In genomic region chr12:87847147-87847546, GRCh38 we compare ENCODE assay signal across 15 cellular contexts.
"Had no signal": no experiment of that assay in that cellular context is flagged by ENCODE, and none has a peak within 500 bp of the region (broad histone marks: within the 10 kb centered on the region; RNA-seq: fewer than 3 reads in every experiment).

No MANE protein-coding gene starts in this region.

- H3K36me3 Mint-ChIP-seq: activated naive CD4-positive, alpha-beta T cell treated with anti-CD3 and anti-CD28 coated beads, Interleukin-2, amount 50 U/mL, for 24 hours; T-cell had no signal

- H3K27ac ChIP-seq: epithelial cell of prostate, gastroesophageal sphincter, ovary, upper lobe of right lung had no signal

- H3K4me1 ChIP-seq: gastroesophageal sphincter, upper lobe of right lung had no signal

- H3K9me3 ChIP-seq: gastroesophageal sphincter, ovary, upper lobe of right lung had no signal

- H3K4me3 ChIP-seq: gastroesophageal sphincter, ovary, upper lobe of right lung had no signal

- H3K4me1 Mint-ChIP-seq: activated CD4-positive, alpha-beta T cell treated with anti-CD3 and anti-CD28 coated beads, Interleukin-2, amount 10 ng/mL, durations not matched to agents 24 days and 14 days; activated naive CD4-positive, alpha-beta T cell treated with anti-CD3 and anti-CD28 coated beads, Interleukin-2, amount 50 U/mL, for 24 hours; T-cell had no signal

- H3K27ac Mint-ChIP-seq: activated CD4-positive, alpha-beta T cell treated with anti-CD3 and anti-CD28 coated beads, Interleukin-2, amount 10 ng/mL, durations not matched to agents 24 days and 14 days; activated naive CD4-positive, alpha-beta T cell treated with anti-CD3 and anti-CD28 coated beads, Interleukin-2, amount 50 U/mL, for 24 hours; stimulated activated naive CD8-positive, alpha-beta T cell treated with anti-CD3 and anti-CD28 coated beads, Interleukin-15, Interleukin-2, amounts not matched to agents 100 ng/mL and 50 ng/mL, for 24 hours; T-cell had no signal

- ATAC-seq: gastroesophageal sphincter, T-cell, upper lobe of right lung had no signal

- H3K27me3 Mint-ChIP-seq: activated CD4-positive, alpha-beta T cell treated with anti-CD3 and anti-CD28 coated beads, Interleukin-2, amount 10 ng/mL, durations not matched to agents 24 days and 14 days had no signal

- H3K36me3 ChIP-seq: gastroesophageal sphincter, ovary, upper lobe of right lung had no signal

- H3K9me3 Mint-ChIP-seq: activated CD4-positive, alpha-beta T cell treated with anti-CD3 and anti-CD28 coated beads, Interleukin-2, amount 10 ng/mL, durations not matched to agents 24 days and 14 days; activated naive CD4-positive, alpha-beta T cell treated with anti-CD3 and anti-CD28 coated beads, Interleukin-2, amount 50 U/mL, for 24 hours; T-cell had no signal

- H3K27me3 ChIP-seq: gastroesophageal sphincter, ovary, upper lobe of right lung had no signal

- DNase-seq: activated CD4-positive, alpha-beta T cell treated with anti-CD3 and anti-CD28 coated beads, Interleukin-2, amount 10 ng/mL, durations not matched to agents 24 days and 14 days; activated effector memory CD4-positive, alpha-beta T cell treated with Interleukin-2 at 50 U/mL for 16 hours; central memory CD4-positive, alpha-beta T cell; cortex of kidney; effector memory CD4-positive, alpha-beta T cell; hippocampal formation; ovary; stimulated activated CD4-positive, alpha-beta T cell treated with anti-CD3 and anti-CD28 coated beads, Interleukin-15, amount 100 ng/mL, for 24 hours; stimulated activated CD4-positive, alpha-beta T cell treated with anti-CD3 and anti-CD28 coated beads, Interleukin-4, amount 100 ng/mL, for 24 hours; T-cell; upper lobe of right lung had no signal

- H3K4me3 Mint-ChIP-seq: activated CD4-positive, alpha-beta T cell treated with anti-CD3 and anti-CD28 coated beads, Interleukin-2, amount 10 ng/mL, durations not matched to agents 24 days and 14 days; activated naive CD4-positive, alpha-beta T cell treated with anti-CD3 and anti-CD28 coated beads, Interleukin-2, amount 50 U/mL, for 24 hours; stimulated activated naive CD8-positive, alpha-beta T cell treated with anti-CD3 and anti-CD28 coated beads, Interleukin-15, Interleukin-2, amounts not matched to agents 100 ng/mL and 50 ng/mL, for 24 hours; T-cell had no signal
